Comparison of ENCODE assay signal across 8 cellular contexts in the genomic region with DNA sequence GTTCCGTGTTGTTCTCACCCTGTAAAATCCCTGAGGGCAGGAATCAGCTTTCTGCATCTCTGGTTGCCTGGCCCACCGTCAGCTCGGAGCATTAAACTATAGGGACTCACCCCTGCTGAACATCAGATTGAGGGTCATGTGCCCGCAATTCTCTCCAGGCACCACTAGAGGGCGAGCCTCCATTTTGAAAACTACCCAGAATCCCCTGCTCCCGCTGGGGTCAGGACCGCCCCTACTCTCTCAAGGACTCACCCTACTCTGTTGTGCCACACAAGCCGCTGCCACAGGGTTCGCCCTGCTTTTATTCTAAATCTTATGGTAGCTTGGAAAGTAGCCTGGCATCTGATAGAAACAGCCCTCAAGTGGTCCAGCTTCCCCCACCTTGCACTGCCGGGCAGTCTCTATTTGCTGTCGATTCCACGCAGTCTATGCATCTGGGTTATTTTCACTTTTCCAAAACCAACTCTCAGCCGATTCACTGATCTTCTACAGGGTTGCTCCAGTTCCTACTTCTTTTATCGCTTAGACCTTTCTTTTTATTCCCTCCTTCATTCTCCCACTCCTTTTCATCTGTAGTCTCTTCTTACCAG.
DNase-seq lines count a peak whose midpoint lies in the region; ATAC-seq lines count a peak whose summit lies in the region.

No MANE protein-coding gene starts in this region.

- no peaks in the 10 kb centered on the region for H3K9me3 ChIP-seq in CD4-positive, alpha-beta memory T cell (ENCODE audit: control insufficient read depth in 1 of 2, low read length in 2 of 2)

- peak overlapping the region in 1 of 7 donors; percentile 4 for H3K27ac Mint-ChIP-seq in CD4-positive, alpha-beta memory T cell

- H3K36me3 Mint-ChIP-seq in CD4-positive, alpha-beta memory T cell: no peaks in the 10 kb centered on the region

- intact Hi-C loops in CD4-positive, alpha-beta memory T cell (cut with micrococcal nuclease): loop anchor here (5.0 kb wide), 2 partner anchors 242 to 1757 kb away; a partner anchor contains a TSS

- CTCF ChIA-PET in CD4-positive, alpha-beta memory T cell (lab: Charles Lee; ENCODE audit: partially characterized antibody): interaction anchor here (0.6 to 4.7 kb wide), 12 partner anchors 9 to 1019 kb away, joined by 3 to 23 read pairs (median 4); no protein-coding TSS in a partner anchor

- H3K36me3 ChIP-seq in CD4-positive, alpha-beta memory T cell (ENCODE audit: insufficient read depth, low read length): no peaks in the 10 kb centered on the region

- H3K27me3 Mint-ChIP-seq in CD4-positive, alpha-beta memory T cell: peaks cover 3 to 7% of the 10 kb centered on the region in 2 donors

- no peak overlapping the region for H3K27ac ChIP-seq in CD4-positive, alpha-beta memory T cell (ENCODE audit: low read depth, low read length)

- peak in 3 of 5 donors; percentile 6 to 16 (median 13) for DNase-seq in CD4-positive, alpha-beta memory T cell
- DNase-seq in activated CD4-positive, alpha-beta T cell treated with anti-CD3 and anti-CD28 coated beads, Interleukin-2, amount 50 U/mL, for 48 hours: peak; percentile 20 to 46
- DNase-seq in left lobe of liver (ENCODE audit: low spot score) (no peak), ureter (ENCODE audit: low spot score) (no peak), cortex of kidney (lab: John Stamatoyannopoulos, UW) (no peak)

- ATAC-seq in GM19043 (IDR thresholded peaks at IDR 0.05; ENCODE audit: low read depth, unreplicated experiment) (peak; percentile 78), HG03520 (IDR thresholded peaks at IDR 0.05; ENCODE audit: unreplicated experiment) (peak; percentile 82), left lobe of liver (peak; percentile 44), HG03108 (IDR thresholded peaks at IDR 0.05; ENCODE audit: unreplicated experiment) (no peak)

- H3K4me3 ChIP-seq in CD4-positive, alpha-beta memory T cell (ENCODE audit: low read length in 2 of 2): no peak overlapping the region

- no peaks in the 10 kb centered on the region for H3K9me3 Mint-ChIP-seq in CD4-positive, alpha-beta memory T cell

- no peaks in the 10 kb centered on the region for H3K27me3 ChIP-seq in CD4-positive, alpha-beta memory T cell (ENCODE audit: insufficient read depth, low read length)

- POLR2A ChIA-PET in CD4-positive, alpha-beta memory T cell (lab: Charles Lee; ENCODE audit: partially characterized antibody): no interaction called here

- no peak overlapping the region for H3K4me3 Mint-ChIP-seq in CD4-positive, alpha-beta memory T cell

- H3K4me1 Mint-ChIP-seq in CD4-positive, alpha-beta memory T cell: peaks cover 0 to 2% (median 0%) of the 10 kb centered on the region in 4 donors

- no peaks in the 10 kb centered on the region for H3K4me1 ChIP-seq in CD4-positive, alpha-beta memory T cell (ENCODE audit: insufficient read depth, low read length)

Comparison
In these comparisons a context has a peak if more than half of its experiments do, and no peak if none do; other contexts are left out.
1. DNase-seq: peak in CD4-positive, alpha-beta memory T cell (3 of 5) and activated CD4-positive, alpha-beta T cell treated with anti-CD3 and anti-CD28 coated beads, Interleukin-2, amount 50 U/mL, for 48 hours (2 of 2); none in left lobe of liver (single experiment), ureter (single experiment) and cortex of kidney (single experiment).